ENCODE assay signal across 15 cellular contexts in genomic region chr2:8526403-8526696, GRCh38.
DNase-seq lines count a peak whose midpoint lies in the region; ATAC-seq, FAIRE-seq and TF ChIP-seq lines count a peak whose summit lies in the region.
"Had no signal": no experiment of that assay in that cellular context is flagged by ENCODE, and none has a peak within 500 bp of the region (broad histone marks: within the 10 kb centered on the region; RNA-seq: fewer than 3 reads in every experiment).

No MANE protein-coding gene starts in this region.

- H3K79me2 ChIP-seq in MM.1S (ENCODE audit: low read length) = no peaks in the 10 kb centered on the region

- H4K20me1 ChIP-seq in MM.1S (ENCODE audit: insufficient read depth, low read length) = no peaks in the 10 kb centered on the region

- H3K9me3 ChIP-seq in MM.1S (replicated peaks; ENCODE audit: insufficient read depth, low read length) = no peaks in the 10 kb centered on the region

- H3K36me3 ChIP-seq in MM.1S (replicated peaks; ENCODE audit: insufficient read depth, low read length) = no peaks in the 10 kb centered on the region

- H3K4me1 Mint-ChIP-seq in immature natural killer cell = peaks cover 67 to 70% of the 10 kb centered on the region in 2 donors

- ATAC-seq in GM18511 (IDR thresholded peaks at IDR 0.05; ENCODE audit: unreplicated experiment) (peak; percentile 10), HG03280 (IDR thresholded peaks at IDR 0.05; ENCODE audit: unreplicated experiment) (no peak), HG02840 (IDR thresholded peaks at IDR 0.05; ENCODE audit: low FRiP score, unreplicated experiment) (no peak)
- ATAC-seq: CD8-positive, alpha-beta T cell; Panc1 had no signal

- peaks cover 31% of the 10 kb centered on the region for H3F3A ChIP-seq in MM.1S (ENCODE audit: insufficient read depth, low read length)

- peak overlapping the region; percentile 30; the same call in 1 of the 2 replicates for H3K4me2 ChIP-seq in MM.1S (ENCODE audit: low read depth, low read length)

- H3K27me3 ChIP-seq in MM.1S (replicated peaks; ENCODE audit: insufficient read depth, low read length) = no peaks in the 10 kb centered on the region

- no peaks in the 10 kb centered on the region for H3K9me2 ChIP-seq in MM.1S (replicated peaks; ENCODE audit: insufficient read depth, low read length)

- H3K27ac ChIP-seq in MM.1S (ENCODE audit: low read length) (peak overlapping the region; percentile 40; the same call in 1 of the 2 replicates), skin epidermis (peak overlapping the region in 12 of 21 experiments; percentile 12 to 58 (median 25))

- H3K9ac ChIP-seq in MM.1S (ENCODE audit: low read length) = no peak overlapping the region

- H3K27ac Mint-ChIP-seq in immature natural killer cell = peak overlapping the region; percentile 79 to 99 (median 88)
- H3K27ac Mint-ChIP-seq: activated T-helper 2 cell treated with anti-CD3 and anti-CD28 coated beads, Interferon-gamma antibody, Interleukin-2, Interleukin-4, amounts not matched to agents 10 μg/mL and 5 μg/mL and 100 μg/mL, durations not matched to agents 14 hours and 24 hours and 36 hours; CD8-positive, alpha-beta T cell had no signal

- H3K27me3 Mint-ChIP-seq in immature natural killer cell (ENCODE audit: low read depth in 3 of 3) = peaks cover 4 to 12% (median 6%) of the 10 kb centered on the region in 3 donors

- no peak overlapping the region for H3K4me3 ChIP-seq in MM.1S (ENCODE audit: low read length)
- H3K4me3 ChIP-seq in skin epidermis = no peak overlapping the region

- peaks cover 50% of the 10 kb centered on the region for H3K4me1 ChIP-seq in MM.1S (ENCODE audit: low read length)

- H2AFZ ChIP-seq in MM.1S (ENCODE audit: low read length) = no peak overlapping the region

- no peak for TF ChIP-seq CTCF in MM.1S (IDR thresholded peaks at IDR 0.05; ENCODE audit: low read length)

- peaks cover 4 to 8% (median 5%) of the 10 kb centered on the region in 6 donors for H3K9me3 Mint-ChIP-seq in immature natural killer cell

- peak overlapping the region; percentile 56 to 80 (median 66) for H3K4me3 Mint-ChIP-seq in immature natural killer cell
- H3K4me3 Mint-ChIP-seq: CD8-positive, alpha-beta T cell had no signal

- DNase-seq in MM.1S (no peak), immature natural killer cell (no peak), urothelium cell line (ENCODE audit: low spot score) (no peak), 8988T (no peak)
- DNase-seq: activated CD4-positive, alpha-beta T cell treated with anti-CD3 and anti-CD28 coated beads, Interleukin-2, amount 50 U/mL, for 1 hour; CD8-positive, alpha-beta T cell; effector CD4-positive, alpha-beta T cell; foreskin fibroblast; H7 had no signal

- FAIRE-seq in urothelium cell line (lab: Jason Lieb, UNC) = no peak

- H3K36me3 Mint-ChIP-seq in immature natural killer cell = peaks cover 5 to 15% (median 8%) of the 10 kb centered on the region in 3 donors
- H3K36me3 Mint-ChIP-seq: CD8-positive, alpha-beta T cell had no signal
